Comparison of ENCODE assay signal across 7 cellular contexts in genomic region chrX:40945366-40945713, GRCh38.
DNase-seq lines count a peak whose midpoint lies in the region; ATAC-seq lines count a peak whose summit lies in the region.

No MANE protein-coding gene starts in this region.

- ATAC-seq in GM21447 (IDR thresholded peaks at IDR 0.05; ENCODE audit: unreplicated experiment), result peak; percentile 75
- no peak for ATAC-seq in GM21360 (IDR thresholded peaks at IDR 0.05; ENCODE audit: unreplicated experiment)

- peak; percentile 60 for DNase-seq in NCI-H460 (ENCODE audit: extremely low read depth, low read depth)
- DNase-seq in fibroblast of gingiva (ENCODE audit: low read depth), result peak; percentile 80
- DNase-seq in renal cortical epithelial cell (ENCODE audit: low read depth), result peak; percentile 84
- DNase-seq in activated naive CD4-positive, alpha-beta T cell (lab: John Stamatoyannopoulos, UW), result no peak
- no peak for DNase-seq in activated CD4-positive, alpha-beta T cell treated with anti-CD3 and anti-CD28 coated beads for 48 hours

Comparison
In these comparisons a context has a peak if more than half of its experiments do, and no peak if none do; other contexts are left out.
1. DNase-seq: peak in NCI-H460 (single experiment), fibroblast of gingiva (single experiment) and renal cortical epithelial cell (single experiment); none in activated naive CD4-positive, alpha-beta T cell (0 of 4) and activated CD4-positive, alpha-beta T cell treated with anti-CD3 and anti-CD28 coated beads for 48 hours (single experiment).